In the genomic region with DNA sequence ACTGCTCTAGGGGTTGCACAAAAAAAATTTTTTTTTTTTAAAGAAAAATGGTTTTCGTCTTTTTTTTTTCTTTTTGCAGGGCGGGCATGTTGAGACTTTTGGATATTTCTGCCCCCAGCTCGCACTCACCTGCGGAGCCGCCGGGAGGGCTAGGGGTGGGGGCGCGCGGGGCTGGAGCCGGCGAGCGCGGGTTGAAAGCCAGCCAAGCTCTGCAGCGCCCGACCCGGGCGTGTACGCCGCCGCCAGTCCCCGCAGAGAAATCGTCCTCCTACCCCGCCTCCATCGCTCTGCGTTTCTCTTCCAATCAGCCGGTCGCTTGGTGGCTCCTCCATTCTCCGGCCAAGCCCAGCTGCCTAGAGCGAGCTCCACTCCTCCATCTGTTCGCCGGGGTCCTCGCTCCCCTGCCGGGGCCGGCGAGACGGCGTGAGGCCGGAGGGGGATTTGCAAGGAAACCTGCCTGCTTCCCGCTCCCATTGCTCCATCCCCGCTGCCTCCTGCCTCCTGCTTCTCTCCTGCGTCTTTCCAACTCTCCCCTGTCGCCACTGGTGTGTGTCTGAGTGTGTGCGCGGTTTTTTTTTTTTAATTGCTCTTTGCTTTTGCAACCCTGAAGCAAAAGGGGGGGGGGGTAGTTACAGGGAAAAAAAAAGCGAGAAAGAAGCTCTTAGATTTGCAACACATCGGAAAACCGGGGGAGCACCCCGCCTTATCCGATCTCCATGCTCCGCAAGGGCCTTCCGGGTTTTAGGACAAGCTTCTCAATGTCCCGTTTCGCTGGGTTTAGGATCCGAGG, we compare ENCODE assay signal across 8 cellular contexts. TPM values are rescaled to one million over a fixed set of nuclear protein-coding genes. Genes with fewer than 3 reads are reported as not detected.
DNase-seq lines count a peak whose midpoint lies in the region; ATAC-seq and TF ChIP-seq lines count a peak whose summit lies in the region.

No MANE protein-coding gene starts in this region.

- TF ChIP-seq EP300 in ovary (IDR thresholded peaks at IDR 0.05) = no peak

- H3K27ac ChIP-seq in adipose tissue (ENCODE audit: low read depth, low read length) (peak overlapping the region; percentile 26), ovary (peak overlapping the region; percentile 87 to 99)

- no peaks in the 10 kb centered on the region for H3K9me3 ChIP-seq in ovary

- H3K4me3 ChIP-seq in GM08714 (ENCODE audit: low read length) = peak overlapping the region; percentile 70
- peak overlapping the region; percentile 94 for H3K4me3 ChIP-seq in ovary

- 0 to 1% (median 1%) methylated on average over 52 to 54 of the region's 54 CpGs for WGBS in adipose tissue, 3 donors
- 0 to 2% (median 0%) methylated on average over 54 of the region's 54 CpGs for WGBS in ovary, 3 donors

- DNase-seq in NCI-H128 (lab: John Stamatoyannopoulos, UW; ENCODE audit: unreplicated experiment) (peak; percentile 34), SKM-1 treated with dmso at 0.1 percent for 144 hours (lab: John Stamatoyannopoulos, UW; ENCODE audit: unreplicated experiment) (peak; percentile 53), cardiac septum (ENCODE audit: low spot score) (peak; percentile 87), ovary (peak; percentile 67 to 81 (median 76))

- TF ChIP-seq POLR2A in ovary (IDR thresholded peaks at IDR 0.05) = no peak

- no peaks in the 10 kb centered on the region for H3K27me3 ChIP-seq in ovary

- H3K4me1 ChIP-seq in ovary (ENCODE audit: insufficient read depth) = peaks cover 20% of the 10 kb centered on the region

- ATAC-seq in HG03469 (IDR thresholded peaks at IDR 0.05; ENCODE audit: unreplicated experiment) (no peak), GM19395 (IDR thresholded peaks at IDR 0.05; ENCODE audit: unreplicated experiment) (no peak)

- TF ChIP-seq CTCF in ovary (IDR thresholded peaks at IDR 0.05) = no peak

- intact Hi-C loops in cardiac septum (cut with DNase I) (loop anchor here (2.0 kb wide), 1 partner anchor 58 kb away; no protein-coding TSS in a partner anchor), ovary (cut with DNase I) (loop anchor here in 3 of 4 donors (2.0 to 5.0 kb wide), 3 partner anchors 86 to 106 kb away; a partner anchor contains a TSS)

- no peaks in the 10 kb centered on the region for H3K36me3 ChIP-seq in ovary

RNA-seq across cellular contexts. Expression of a gene that starts 1.8 kb away (rescaled TPM):
- polyA plus RNA-seq in adipose tissue (10 to 100 TPM; 28.2 to 40.9 (median 35.3) TPM), ovary (10 to 100 TPM; 44.1 to 85.1 TPM)
- total RNA-seq in cardiac septum (53.1 TPM), ovary (100 to 1,000 TPM in 1 of 7 donors, 10 to 100 TPM in 6; 29.6 to 128 (median 81.5) TPM)

RNA-seq across cellular contexts. Expression of a gene that starts 21.6 kb away (rescaled TPM):
- polyA plus RNA-seq in adipose tissue = 10 to 100 TPM; 14.5 to 34.8 (median 28.1) TPM
- total RNA-seq in cardiac septum = 37.8 TPM
- total RNA-seq in ovary = 10 to 100 TPM; 25.3 to 97.4 (median 72.6) TPM
- 10 to 100 TPM; 33.6 to 45.1 TPM for polyA plus RNA-seq in ovary

RNA-seq across cellular contexts. Expression of a gene that starts 34.5 kb away (rescaled TPM):
- 10 to 100 TPM; 20.7 to 33.5 (median 28.7) TPM for polyA plus RNA-seq in adipose tissue
- 20.5 TPM for total RNA-seq in cardiac septum
- total RNA-seq in ovary = 10 to 100 TPM; 18.7 to 37.0 (median 28.6) TPM
- polyA plus RNA-seq in ovary = 10 to 100 TPM; 22.5 to 36.8 TPM

RNA-seq across cellular contexts. Expression of a gene that starts 46.7 kb away (rescaled TPM):
- polyA plus RNA-seq in adipose tissue (under 1 TPM in 1 of 3 donors, not detected in 2; 0.10 TPM), ovary (not detected)
- total RNA-seq in cardiac septum (4.0 TPM), ovary (1 to 10 TPM in 1 of 7 donors, under 1 TPM in 3, not detected in 3; 0.08 to 3.2 (median 0.35) TPM)

RNA-seq across cellular contexts. Expression of a gene that starts 50.8 kb away (rescaled TPM):
- under 1 TPM in 2 of 3 donors, not detected in 1; 0.13 to 0.92 TPM for polyA plus RNA-seq in adipose tissue
- 8.9 TPM for total RNA-seq in cardiac septum
- total RNA-seq in ovary = 1 to 10 TPM in 3 of 7 donors, under 1 TPM in 3, not detected in 1; 0.24 to 1.8 (median 0.98) TPM
- polyA plus RNA-seq in ovary = 1 to 10 TPM in 1 of 2 donors, under 1 TPM in 1; 0.10 to 1.3 TPM

Comparison
In these comparisons a context has a peak if more than half of its experiments do, and no peak if none do; other contexts are left out.
1. DNase-seq: peak in every context shown above with its lines; median percentile 87 in cardiac septum; 76 in ovary; 53 in SKM-1 treated with dmso at 0.1 percent for 144 hours; 34 in NCI-H128.